In the genomic region with DNA sequence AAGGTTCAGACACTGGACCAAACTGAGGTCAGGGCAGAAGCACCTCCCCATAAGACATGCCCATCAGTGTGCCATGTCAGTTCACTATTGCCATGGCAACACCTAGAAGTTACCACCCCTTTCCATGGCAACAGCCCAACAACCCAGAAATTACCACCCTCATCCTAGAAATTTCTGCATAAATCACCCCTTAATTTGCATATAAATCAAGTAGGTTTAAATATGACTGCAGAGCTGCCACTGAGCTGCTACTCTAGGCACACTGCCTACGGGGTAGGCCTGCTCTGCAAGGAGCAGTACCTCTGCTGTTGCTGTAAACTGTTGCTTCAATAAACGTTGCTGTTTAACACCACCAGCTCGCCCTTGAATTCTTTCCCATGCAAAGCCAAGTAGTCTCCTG, we compare ENCODE assay signal across 27 cellular contexts.
DNase-seq lines count a peak whose midpoint lies in the region; ATAC-seq lines count a peak whose summit lies in the region.
"Had no signal": no experiment of that assay in that cellular context is flagged by ENCODE, and none has a peak within 500 bp of the region (broad histone marks: within the 10 kb centered on the region; RNA-seq: fewer than 3 reads in every experiment).

No MANE protein-coding gene starts in this region.

- DNase-seq in NCI-H748 (lab: John Stamatoyannopoulos, UW; ENCODE audit: unreplicated experiment) (peak; percentile 24), NCI-H748 treated with DMSO at 0.1 percent for 48 hours (lab: John Stamatoyannopoulos, UW) (no peak), iPS DF 19.7 (ENCODE audit: low read depth, low spot score) (peak; percentile 88), putamen (ENCODE audit: low spot score) (peak; percentile 78), T-helper 2 cell (no peak)
- no peak for DNase-seq in stimulated activated CD4-positive, alpha-beta T cell treated with anti-CD3 and anti-CD28 coated beads, Interleukin-1b, Interleukin-23, amount 100 ng/mL, for 48 hours
- DNase-seq: activated CD4-positive, alpha-beta T cell treated with anti-CD3 and anti-CD28 coated beads for 48 hours; activated CD8-positive, alpha-beta memory T cell treated with anti-CD3 and anti-CD28 coated beads for 24 hours; activated effector memory CD4-positive, alpha-beta T cell treated with Interleukin-2 at 50 U/mL for 16 hours; DND-41; effector memory CD8-positive, alpha-beta T cell; foreskin fibroblast; heart right ventricle; left lung; mesenchymal stem cell; NCI-H1105 treated with DMSO at 0.1 percent for 48 hours; NCI-H1930; NCI-H345; tibial artery had no signal

- H3K36me3 ChIP-seq in HUES6 (ENCODE audit: control insufficient read depth, insufficient read depth, low read length): no peaks in the 10 kb centered on the region; the same call in 1 of the 2 replicates
- H3K36me3 ChIP-seq: cardiac muscle cell, heart right ventricle, left lung had no signal

- no peaks in the 10 kb centered on the region for H3K27me3 ChIP-seq in HUES6 (ENCODE audit: control insufficient read depth, insufficient read depth, low read length)
- H3K27me3 ChIP-seq: ascending aorta, cardiac muscle cell, heart right ventricle, left lung, tibial artery had no signal

- H3K4me3 ChIP-seq in HUES6 (ENCODE audit: low read depth, low read length): peak overlapping the region; percentile 1; the same call in 1 of the 2 replicates
- H3K4me3 ChIP-seq: ascending aorta, cardiac muscle cell, coronary artery, heart right ventricle, left lung, skin epidermis, tibial artery had no signal

- no peaks in the 10 kb centered on the region for H3K9me3 ChIP-seq in HUES6 (ENCODE audit: control insufficient read depth, insufficient read depth, low read depth, low read length)
- H3K9me3 ChIP-seq: ascending aorta, heart right ventricle, left lung, tibial artery had no signal

- H3K27ac ChIP-seq in HUES6 (ENCODE audit: low read depth, low read length): peak overlapping the region; percentile 5; the same call in 1 of the 2 replicates
- H3K27ac ChIP-seq: ascending aorta, cardiac muscle cell, coronary artery, left lung, RWPE1 had no signal

- no peak overlapping the region for H3K9ac ChIP-seq in HUES6 (ENCODE audit: low read length)

- ATAC-seq in HG03095 (IDR thresholded peaks at IDR 0.05; ENCODE audit: unreplicated experiment): no peak
- ATAC-seq: effector memory CD8-positive, alpha-beta T cell; esophagus mucosa; heart right ventricle; left lung had no signal

- peaks cover 14% of the 10 kb centered on the region for H3K4me1 ChIP-seq in HUES6 (ENCODE audit: control insufficient read depth, insufficient read depth, low read length)
- H3K4me1 ChIP-seq: ascending aorta, heart right ventricle, left lung, tibial artery had no signal

Comparison
In these comparisons a context has a peak if more than half of its experiments do, and no peak if none do; other contexts are left out.
1. DNase-seq: peak in NCI-H748 (single experiment), iPS DF 19.7 (single experiment) and putamen (single experiment); none in NCI-H748 treated with DMSO at 0.1 percent for 48 hours (single experiment), stimulated activated CD4-positive, alpha-beta T cell treated with anti-CD3 and anti-CD28 coated beads, Interleukin-1b, Interleukin-23, amount 100 ng/mL, for 48 hours (single experiment) and T-helper 2 cell (0 of 5).